ENCODE assay signal across 8 cellular contexts in genomic region chr7:65873582-65874193, GRCh38.
A peak's percentile ranks its signal among the peaks of the same experiment; 100 is the strongest.
DNase-seq lines count a peak whose midpoint lies in the region; ATAC-seq and TF ChIP-seq lines count a peak whose summit lies in the region.
"Not testable (repeated sequence)": the region's sequence is repeated elsewhere in the genome, so short reads cannot be mapped to it uniquely, and the experiment has no call there.

No MANE protein-coding gene starts in this region.

- not testable (repeated sequence) for TF ChIP-seq CTCF in nephron (IDR thresholded peaks at IDR 0.05; ENCODE audit: unreplicated experiment in 3 of 3)

- peak overlapping the region; percentile 81 for H3K27ac Mint-ChIP-seq in activated naive CD8-positive, alpha-beta T cell treated with anti-CD3 and anti-CD28 coated beads, Interleukin-2, amount 50 U/mL, for 24 hours
- peak overlapping the region; percentile 75 to 94 (median 91) for H3K27ac Mint-ChIP-seq in nephron
- peak overlapping the region; percentile 80 for H3K27ac Mint-ChIP-seq in stimulated activated naive CD8-positive, alpha-beta T cell treated with anti-CD3 and anti-CD28 coated beads, Interleukin-15, Interleukin-2, amounts not matched to agents 100 ng/mL and 50 ng/mL, for 24 hours

- H3K4me1 Mint-ChIP-seq in activated naive CD8-positive, alpha-beta T cell treated with anti-CD3 and anti-CD28 coated beads, Interleukin-2, amount 50 U/mL, for 24 hours; nephron; stimulated activated naive CD8-positive, alpha-beta T cell treated with anti-CD3 and anti-CD28 coated beads, Interleukin-15, Interleukin-2, amounts not matched to agents 100 ng/mL and 50 ng/mL, for 24 hours (ENCODE audit: low read depth): not testable (repeated sequence)

- not testable (repeated sequence) for H3K9me3 Mint-ChIP-seq in activated naive CD8-positive, alpha-beta T cell treated with anti-CD3 and anti-CD28 coated beads, Interleukin-2, amount 50 U/mL, for 24 hours; nephron; stimulated activated naive CD8-positive, alpha-beta T cell treated with anti-CD3 and anti-CD28 coated beads, Interleukin-15, Interleukin-2, amounts not matched to agents 100 ng/mL and 50 ng/mL, for 24 hours

- not testable (repeated sequence) for H3K27me3 Mint-ChIP-seq in activated naive CD8-positive, alpha-beta T cell treated with anti-CD3 and anti-CD28 coated beads, Interleukin-2, amount 50 U/mL, for 24 hours; nephron (ENCODE audit: low read depth); stimulated activated naive CD8-positive, alpha-beta T cell treated with anti-CD3 and anti-CD28 coated beads, Interleukin-15, Interleukin-2, amounts not matched to agents 100 ng/mL and 50 ng/mL, for 24 hours

- DNase-seq in ELF-1 (ENCODE audit: low read depth, low spot score): peak; percentile 22
- DNase-seq in activated naive CD8-positive, alpha-beta T cell treated with anti-CD3 and anti-CD28 coated beads, Interleukin-2, amount 50 U/mL, for 24 hours: peak; percentile 33
- DNase-seq in head of caudate nucleus: peak in 22 of 42 donors; percentile 2 to 46 (median 13)

- intact Hi-C loops in head of caudate nucleus (cut with DNase I): loop anchor here (5.0 kb wide), 1 partner anchor 109 kb away; the partner anchor contains the start of gene GUSB

- not testable (repeated sequence) for H3K36me3 Mint-ChIP-seq in activated naive CD8-positive, alpha-beta T cell treated with anti-CD3 and anti-CD28 coated beads, Interleukin-2, amount 50 U/mL, for 24 hours (ENCODE audit: low read depth); nephron (ENCODE audit: low read depth); stimulated activated naive CD8-positive, alpha-beta T cell treated with anti-CD3 and anti-CD28 coated beads, Interleukin-15, Interleukin-2, amounts not matched to agents 100 ng/mL and 50 ng/mL, for 24 hours (ENCODE audit: low read depth)

- ATAC-seq in GM21619 (IDR thresholded peaks at IDR 0.05; ENCODE audit: unreplicated experiment): peak; percentile 32
- ATAC-seq in HG03565 (IDR thresholded peaks at IDR 0.05; ENCODE audit: unreplicated experiment): peak; percentile 18
- ATAC-seq in SK-N-SH treated with all-trans-retinoic acid at 6 μM for 48 hours: peak; percentile 27
- ATAC-seq in activated naive CD8-positive, alpha-beta T cell treated with anti-CD3 and anti-CD28 coated beads, Interleukin-2, amount 50 U/mL, for 24 hours: peak; percentile 30

- peak overlapping the region; percentile 88 for H3K4me3 Mint-ChIP-seq in activated naive CD8-positive, alpha-beta T cell treated with anti-CD3 and anti-CD28 coated beads, Interleukin-2, amount 50 U/mL, for 24 hours
- peak overlapping the region; percentile 88 to 96 (median 94) for H3K4me3 Mint-ChIP-seq in nephron
- H3K4me3 Mint-ChIP-seq in stimulated activated naive CD8-positive, alpha-beta T cell treated with anti-CD3 and anti-CD28 coated beads, Interleukin-15, Interleukin-2, amounts not matched to agents 100 ng/mL and 50 ng/mL, for 24 hours: peak overlapping the region; percentile 92

Comparison
In these comparisons a context has a peak if more than half of its experiments do, and no peak if none do; other contexts are left out.
1. Peak in every context shown above with its lines: DNase-seq and ATAC-seq.